ENCODE assay signal across 8 cellular contexts in the genomic region with DNA sequence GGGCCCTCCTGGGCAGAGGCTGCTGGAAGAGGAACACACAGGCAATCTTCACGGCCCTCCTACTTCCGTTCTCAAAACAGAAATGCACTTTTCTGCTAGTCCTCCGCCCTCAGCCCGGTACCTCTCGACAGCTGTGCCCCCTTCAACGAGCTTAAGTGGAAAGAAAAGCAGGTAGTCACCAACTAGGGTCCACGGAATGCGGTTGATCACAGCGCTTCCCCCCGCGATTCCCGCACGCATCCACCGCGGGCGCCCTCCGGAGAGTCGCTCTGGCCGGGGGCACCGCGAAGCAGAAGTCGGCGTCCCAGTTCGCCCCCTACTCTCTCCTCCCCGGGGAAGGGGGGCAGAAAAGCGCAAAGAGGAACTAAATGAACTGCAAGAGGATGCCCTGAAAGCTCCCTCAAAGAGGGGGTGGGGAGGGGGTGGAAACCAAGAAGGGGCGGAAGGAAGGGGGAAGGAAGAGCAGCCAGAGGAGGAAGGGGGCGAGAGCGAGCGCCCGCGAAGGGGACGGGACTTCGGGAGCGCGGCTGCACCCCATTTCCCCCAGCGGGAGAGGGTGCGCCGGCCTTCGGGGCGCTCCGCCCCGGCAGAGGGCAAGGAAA. TPM values are rescaled to one million over a fixed set of nuclear protein-coding genes. Genes with fewer than 3 reads are reported as not detected.
A peak's percentile ranks its signal among the peaks of the same experiment; 100 is the strongest.
DNase-seq lines count a peak whose midpoint lies in the region; ATAC-seq, FAIRE-seq and TF ChIP-seq lines count a peak whose summit lies in the region.

No MANE protein-coding gene starts in this region.

- H3K4me1 ChIP-seq in testis = peaks cover 19% of the 10 kb centered on the region

- in situ Hi-C loops in ACHN (cut with HindIII; ENCODE audit: low pct_ligation_motif_present, low pct_unique_long_range_greater_than_20kb, low sequenced_read_pairs) = no loop called here

- H3K4me3 ChIP-seq in testis = peak overlapping the region; percentile 82 to 99

- 0 to 1% methylated on average over 28 to 43 of the region's 43 CpGs for WGBS in testis, 2 donors

- peak overlapping the region; percentile 94 for H3K27ac ChIP-seq in RWPE1
- peak overlapping the region; percentile 94 to 97 for H3K27ac ChIP-seq in testis

- CTCF ChIA-PET in RWPE1 (lab: Yijun Ruan, JAX) = no interaction called here

- no peaks in the 10 kb centered on the region for H3K27me3 ChIP-seq in testis

- peak; percentile 40 for DNase-seq in ACHN
- DNase-seq in RWPE1 (ENCODE audit: low spot score) = peak; percentile 30
- DNase-seq in activated naive CD4-positive, alpha-beta T cell (lab: John Stamatoyannopoulos, UW) = peak in 3 of 4 experiments; percentile 10 to 36 (median 26)
- DNase-seq in frontal cortex (ENCODE audit: low spot score in 2 of 2) = peak; percentile 24 to 29
- DNase-seq in occipital lobe (lab: John Stamatoyannopoulos, UW) = peak; percentile 26
- DNase-seq in testis = peak; percentile 68

- TF ChIP-seq POLR2A in testis (IDR thresholded peaks at IDR 0.05) = no peak

- TF ChIP-seq CTCF in RWPE1 (conservative IDR thresholded peaks at IDR 0.05; ENCODE audit: low read depth) = 0 out of 2 replicates have a peak, but pooled peaks have one; percentile 13
- TF ChIP-seq CTCF in testis (IDR thresholded peaks at IDR 0.05) = no peak

- no peaks in the 10 kb centered on the region for H3K9me3 ChIP-seq in testis

- FAIRE-seq in frontal cortex (lab: Jason Lieb, UNC) = no peak

- POLR2A ChIA-PET in RWPE1 (lab: Yijun Ruan, JAX; ENCODE audit: low non-redundant PET) = interaction anchor here (0.6 kb wide), 1 partner anchor 93 kb away, joined by 5 read pairs; no protein-coding TSS in a partner anchor

- H3K36me3 ChIP-seq in testis (ENCODE audit: low read depth, missing control alignments) = no peaks in the 10 kb centered on the region

- ATAC-seq in GM18858 (IDR thresholded peaks at IDR 0.05; ENCODE audit: unreplicated experiment) = peak; percentile 4
- peak; percentile 13 for ATAC-seq in HG03354 (IDR thresholded peaks at IDR 0.05; ENCODE audit: poor library complexity, severe bottlenecking, unreplicated experiment)

- intact Hi-C loops in testis (cut with DNase I; ENCODE audit: low total_unique reads) = no loop called here

RNA-seq across cellular contexts. Expression of gene ACAP2, which starts 0.7 kb away (rescaled TPM):
- total RNA-seq in frontal cortex = 149 TPM
- 199 TPM for total RNA-seq in occipital lobe
- 10 to 100 TPM; 72.3 to 78.2 TPM for total RNA-seq in testis
- polyA plus RNA-seq in testis (ENCODE audit: insufficient read depth, low read depth, low replicate concordance) = 31.6 TPM

Comparison
In these comparisons a context has a peak if more than half of its experiments do, and no peak if none do; other contexts are left out.
1. Peak in every context shown above with its lines: DNase-seq, ATAC-seq, H3K4me3 ChIP-seq and H3K27ac ChIP-seq.